ENCODE assay signal across 9 cellular contexts in genomic region chr11:83061883-83062282, GRCh38. TPM values are rescaled to one million over a fixed set of nuclear protein-coding genes. Genes with fewer than 3 reads are reported as not detected.
A peak's percentile ranks its signal among the peaks of the same experiment; 100 is the strongest.
DNase-seq lines count a peak whose midpoint lies in the region; ATAC-seq and TF ChIP-seq lines count a peak whose summit lies in the region.
"Had no signal": no experiment of that assay in that cellular context is flagged by ENCODE, and none has a peak within 500 bp of the region (broad histone marks: within the 10 kb centered on the region; RNA-seq: fewer than 3 reads in every experiment).

No MANE protein-coding gene starts in this region.

- peaks cover 28% of the 10 kb centered on the region for H3K36me3 Mint-ChIP-seq in activated CD4-positive, alpha-beta T cell treated with anti-CD3 and anti-CD28 coated beads, Interleukin-2, amount 10 ng/mL, durations not matched to agents 7 days and 5 days (ENCODE audit: low read depth)
- H3K36me3 Mint-ChIP-seq in osteocyte (ENCODE audit: unreplicated experiment), result peaks cover 16% of the 10 kb centered on the region

- H3K9me2 ChIP-seq in Karpas-422 (replicated peaks; ENCODE audit: insufficient read depth, low read length), result no peaks in the 10 kb centered on the region

- H3K27ac Mint-ChIP-seq in activated CD4-positive, alpha-beta T cell treated with anti-CD3 and anti-CD28 coated beads, Interleukin-2, amount 10 ng/mL, durations not matched to agents 7 days and 5 days, result peak overlapping the region; percentile 97
- peak overlapping the region; percentile 93 for H3K27ac Mint-ChIP-seq in osteocyte (ENCODE audit: unreplicated experiment)

- peak overlapping the region; percentile 78 for H3K4me2 ChIP-seq in Karpas-422 (ENCODE audit: low read depth, low read length, poor library complexity, severe bottlenecking)

- no peaks in the 10 kb centered on the region; the same call in 1 of the 2 replicates for H3K9me3 ChIP-seq in Karpas-422 (ENCODE audit: low read length)
- no peaks in the 10 kb centered on the region for H3K9me3 ChIP-seq in heart left ventricle

- no peak overlapping the region for H2AFZ ChIP-seq in Karpas-422 (ENCODE audit: low read length)

- H3K4me3 Mint-ChIP-seq in activated CD4-positive, alpha-beta T cell treated with anti-CD3 and anti-CD28 coated beads, Interleukin-2, amount 10 ng/mL, durations not matched to agents 7 days and 5 days, result peak overlapping the region; percentile 6
- H3K4me3 Mint-ChIP-seq in osteocyte (ENCODE audit: unreplicated experiment), result no peak overlapping the region

- 80 to 86% (median 84%) methylated on average over 4 of the region's 4 CpGs for WGBS in heart left ventricle, 4 donors

- H3K27ac ChIP-seq in Karpas-422 (ENCODE audit: low read length) (peak overlapping the region; percentile 98), heart left ventricle (peak overlapping the region in 3 of 12 donors; percentile 52 to 55 (median 53))
- H3K27ac ChIP-seq: HL-60 had no signal

- H3K36me3 ChIP-seq in Karpas-422 (ENCODE audit: insufficient read depth, low read length) (peaks cover 57% of the 10 kb centered on the region), heart left ventricle (no peaks in the 10 kb centered on the region)

- no peaks in the 10 kb centered on the region for H4K20me1 ChIP-seq in Karpas-422 (ENCODE audit: insufficient read depth, low read depth, low read length)

- H3K4me1 ChIP-seq in Karpas-422 (ENCODE audit: low read length) (peaks cover 100% of the 10 kb centered on the region), heart left ventricle (peaks cover 0 to 66% (median 39%) of the 10 kb centered on the region in 12 donors)

- H3K4me3 ChIP-seq in Karpas-422 (ENCODE audit: low read length), result peak overlapping the region; percentile 58
- H3K4me3 ChIP-seq in heart left ventricle, result no peak overlapping the region

- CTCF ChIA-PET in activated CD4-positive, alpha-beta T cell treated with anti-CD3 and anti-CD28 coated beads, Interleukin-2, amount 10 ng/mL, durations not matched to agents 7 days and 5 days (lab: Charles Lee), result interaction anchor here (1.7 to 2.7 kb wide), 3 partner anchors 12 to 26 kb away, joined by 3 to 11 read pairs (median 5); no protein-coding TSS in a partner anchor

- intact Hi-C loops in heart left ventricle (cut with DNase I), result loop anchor here in 2 of 10 donors (10.0 kb wide), 2 partner anchors 77 to 137 kb away; no protein-coding TSS in a partner anchor

- peak; percentile 71 for ATAC-seq in HG02610 (IDR thresholded peaks at IDR 0.05; ENCODE audit: unreplicated experiment)
- no peak for ATAC-seq in heart left ventricle

- DNase-seq in activated CD4-positive, alpha-beta T cell treated with anti-CD3 and anti-CD28 coated beads, Interleukin-2, amount 10 ng/mL, durations not matched to agents 7 days and 5 days, result no peak
- DNase-seq in activated CD4-positive, alpha-beta T cell treated with anti-CD3 and anti-CD28 coated beads for 48 hours, result no peak
- peak; percentile 71 for DNase-seq in Karpas-422
- no peak for DNase-seq in osteocyte (ENCODE audit: extremely low spot score, unreplicated experiment)
- DNase-seq in activated gamma-delta T cell treated with Interleukin-2 at 50 U/mL for 16 hours, result no peak
- no peak for DNase-seq in C1 segment of cervical spinal cord (lab: John Stamatoyannopoulos, UW)
- no peak for DNase-seq in heart left ventricle

- POLR2A ChIA-PET in activated CD4-positive, alpha-beta T cell treated with anti-CD3 and anti-CD28 coated beads, Interleukin-2, amount 10 ng/mL, durations not matched to agents 7 days and 5 days (lab: Charles Lee), result interaction anchor here (0.6 to 0.9 kb wide), 2 partner anchors 10 to 53 kb away, joined by 3 to 4 read pairs; no protein-coding TSS in a partner anchor

- TF ChIP-seq CTCF in osteocyte (IDR thresholded peaks at IDR 0.05) (no peak), heart left ventricle (IDR thresholded peaks at IDR 0.05) (no peak)

- H3K9ac ChIP-seq in Karpas-422 (ENCODE audit: low read length), result peak overlapping the region; percentile 67

- peaks cover 22% of the 10 kb centered on the region for H3K4me1 Mint-ChIP-seq in activated CD4-positive, alpha-beta T cell treated with anti-CD3 and anti-CD28 coated beads, Interleukin-2, amount 10 ng/mL, durations not matched to agents 7 days and 5 days
- H3K4me1 Mint-ChIP-seq in osteocyte (ENCODE audit: unreplicated experiment), result peaks cover 86% of the 10 kb centered on the region

- H3K79me2 ChIP-seq in Karpas-422 (ENCODE audit: low read length), result peaks cover 83% of the 10 kb centered on the region

- H3K27me3 ChIP-seq in Karpas-422 (ENCODE audit: low read length) (no peaks in the 10 kb centered on the region), heart left ventricle (no peaks in the 10 kb centered on the region)

- no peaks in the 10 kb centered on the region for H3K27me3 Mint-ChIP-seq in activated CD4-positive, alpha-beta T cell treated with anti-CD3 and anti-CD28 coated beads, Interleukin-2, amount 10 ng/mL, durations not matched to agents 7 days and 5 days
- no peaks in the 10 kb centered on the region for H3K27me3 Mint-ChIP-seq in osteocyte (ENCODE audit: unreplicated experiment)

- TF ChIP-seq POLR2A in heart left ventricle (IDR thresholded peaks at IDR 0.05), result no peak

- H3K9me3 Mint-ChIP-seq in activated CD4-positive, alpha-beta T cell treated with anti-CD3 and anti-CD28 coated beads, Interleukin-2, amount 10 ng/mL, durations not matched to agents 7 days and 5 days, result peaks cover 19% of the 10 kb centered on the region
- no peaks in the 10 kb centered on the region for H3K9me3 Mint-ChIP-seq in osteocyte (ENCODE audit: unreplicated experiment)

RNA-seq across cellular contexts. Expression of gene RAB30, which starts 9.8 kb away (rescaled TPM):
- total RNA-seq in activated CD4-positive, alpha-beta T cell treated with anti-CD3 and anti-CD28 coated beads, Interleukin-2, amount 10 ng/mL, durations not matched to agents 7 days and 5 days, result 10 to 100 TPM in 1 of 2 experiments, 1 to 10 TPM in 1; 8.7 to 10.7 TPM
- 66.5 and 66.7 TPM in 2 replicates for total RNA-seq in Karpas-422 (2014; rRNA removed; shearing (Covaris generic); ENCODE audit: low replicate concordance)
- 73.8 and 79.7 TPM in 2 replicates for total RNA-seq in osteocyte
- total RNA-seq in heart left ventricle, result 10 to 100 TPM; 13.8 to 28.4 (median 23.4) TPM
- 1 to 10 TPM; 4.4 to 6.8 TPM for polyA plus RNA-seq in heart left ventricle
